In the genomic region with DNA sequence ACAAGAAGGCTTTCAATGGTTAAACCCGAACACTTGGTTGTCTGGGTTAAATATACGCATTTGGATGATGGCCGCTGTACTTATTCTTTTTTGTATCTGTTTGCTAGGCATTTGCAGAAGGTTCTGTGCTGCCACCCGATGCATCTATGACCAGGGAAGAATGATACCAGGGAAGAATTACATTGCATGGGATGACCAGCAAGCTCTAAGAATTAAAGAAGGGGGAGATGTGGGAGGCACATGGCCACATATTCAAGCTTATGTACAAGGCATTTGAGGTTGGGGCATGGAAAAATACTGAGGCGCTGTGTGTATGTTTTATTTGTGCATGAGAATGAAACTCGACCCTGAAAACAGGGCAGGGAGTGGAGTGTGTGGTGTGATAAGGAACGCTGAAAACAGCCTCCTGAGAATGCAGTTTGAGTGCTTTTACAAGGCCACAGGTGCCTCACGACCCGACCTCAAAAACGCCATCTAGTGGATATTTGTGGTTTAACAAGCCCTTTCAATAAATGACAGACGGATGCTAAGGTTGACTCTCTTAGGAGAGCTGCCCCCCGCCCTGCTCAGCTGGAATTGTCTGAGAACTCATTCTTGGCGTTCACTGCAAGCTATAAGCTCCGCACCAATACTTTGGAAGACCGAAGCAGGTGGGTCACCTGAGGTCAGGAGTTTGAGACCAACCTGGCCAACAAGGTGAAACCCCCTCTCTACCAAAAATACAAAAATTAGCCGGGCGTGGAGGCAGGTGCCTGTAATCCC, we compare ENCODE assay signal across 7 cellular contexts. TPM values are rescaled to one million over a fixed set of nuclear protein-coding genes. Genes with fewer than 3 reads are reported as not detected.
DNase-seq lines count a peak whose midpoint lies in the region; ATAC-seq and TF ChIP-seq lines count a peak whose summit lies in the region.
"Not testable (repeated sequence)": the region's sequence is repeated elsewhere in the genome, so short reads cannot be mapped to it uniquely, and the experiment has no call there.

No MANE protein-coding gene starts in this region.

- H3K4me3 ChIP-seq in fibroblast of the aortic adventitia (ENCODE audit: low read depth, low read length), result not testable (repeated sequence)

- H3K27ac ChIP-seq in RWPE1, result not testable (repeated sequence)

- CTCF ChIA-PET in RWPE1 (lab: Yijun Ruan, JAX), result interaction anchor here (0.5 to 1.3 kb wide), 13 partner anchors 11 to 532 kb away, joined by 3 to 8 read pairs (median 3); partner anchors contain the start of gene SENP2

- peak; percentile 82 for ATAC-seq in HG02798 (IDR thresholded peaks at IDR 0.05; ENCODE audit: poor library complexity, unreplicated experiment)
- peak in 1 of 2 donors; percentile 61 for ATAC-seq in natural killer cell treated with Interleukin-12 subunit alpha and Interleukin-12 subunit beta and Interleukin-15 and Interleukin-18, amount 100 ng/mL, for 72 hours

- POLR2A ChIA-PET in RWPE1 (lab: Yijun Ruan, JAX; ENCODE audit: low non-redundant PET), result interaction anchor here (1.4 kb wide), 1 partner anchor 76 kb away, joined by 4 read pairs; the partner anchor contains the start of gene TMEM41A

- peaks cover 10% of the 10 kb centered on the region for H3K36me3 Mint-ChIP-seq in natural killer cell treated with Interleukin-12 subunit alpha and Interleukin-12 subunit beta and Interleukin-15 and Interleukin-18, amount 100 ng/mL, for 72 hours

- TF ChIP-seq CTCF in GM12872 (IDR thresholded peaks at IDR 0.05; ENCODE audit: insufficient read depth, low read depth, low read length) (peak; percentile 60), RWPE1 (conservative IDR thresholded peaks at IDR 0.05; ENCODE audit: low read depth) (peak; percentile 78), fibroblast of the aortic adventitia (IDR thresholded peaks at IDR 0.05; ENCODE audit: insufficient read depth, low read length) (peak; percentile 55)

- not testable (repeated sequence) for H3K4me1 Mint-ChIP-seq in natural killer cell treated with Interleukin-12 subunit alpha and Interleukin-12 subunit beta and Interleukin-15 and Interleukin-18, amount 100 ng/mL, for 72 hours (ENCODE audit: low read depth in 2 of 2)

- H3K27me3 Mint-ChIP-seq in natural killer cell treated with Interleukin-12 subunit alpha and Interleukin-12 subunit beta and Interleukin-15 and Interleukin-18, amount 100 ng/mL, for 72 hours, result not testable (repeated sequence)

- H3K27ac Mint-ChIP-seq in natural killer cell treated with Interleukin-12 subunit alpha and Interleukin-12 subunit beta and Interleukin-15 and Interleukin-18, amount 100 ng/mL, for 72 hours, result not testable (repeated sequence)

- not testable (repeated sequence) for H3K9me3 Mint-ChIP-seq in natural killer cell treated with Interleukin-12 subunit alpha and Interleukin-12 subunit beta and Interleukin-15 and Interleukin-18, amount 100 ng/mL, for 72 hours

- peak; percentile 82 for DNase-seq in NCI-H1694 (lab: John Stamatoyannopoulos, UW)
- peak; percentile 20 for DNase-seq in RWPE1 (ENCODE audit: low spot score)
- peak; percentile 30 for DNase-seq in activated naive CD4-positive, alpha-beta T cell treated with Interleukin-2 at 50 U/mL for 16 hours
- DNase-seq in fibroblast of the aortic adventitia (ENCODE audit: low read depth), result peak; percentile 58
- DNase-seq in natural killer cell treated with Interleukin-12 subunit alpha and Interleukin-12 subunit beta and Interleukin-15 and Interleukin-18, amount 100 ng/mL, for 72 hours (ENCODE audit: low spot score), result peak; percentile 66

- not testable (repeated sequence) for H3K4me3 Mint-ChIP-seq in natural killer cell treated with Interleukin-12 subunit alpha and Interleukin-12 subunit beta and Interleukin-15 and Interleukin-18, amount 100 ng/mL, for 72 hours

RNA-seq across cellular contexts. Expression of gene SENP2, which starts 10.8 kb away (rescaled TPM):
- total RNA-seq in fibroblast of the aortic adventitia (ENCODE audit: low replicate concordance), result 34.8 and 39.6 TPM in 2 replicates
- total RNA-seq in natural killer cell treated with Interleukin-12 subunit alpha and Interleukin-12 subunit beta and Interleukin-15 and Interleukin-18, amount 100 ng/mL, for 72 hours, result 10 to 100 TPM; 41.2 to 47.1 TPM

RNA-seq across cellular contexts. Expression of gene LIPH, which starts 22.9 kb away (rescaled TPM):
- 0.08 and 0.36 TPM in 2 replicates for total RNA-seq in fibroblast of the aortic adventitia (ENCODE audit: low replicate concordance)
- total RNA-seq in natural killer cell treated with Interleukin-12 subunit alpha and Interleukin-12 subunit beta and Interleukin-15 and Interleukin-18, amount 100 ng/mL, for 72 hours, result not detected

Comparison
In these comparisons a context has a peak if more than half of its experiments do, and no peak if none do; other contexts are left out.
1. DNase-seq: peak in every context shown above with its lines; median percentile 82 in NCI-H1694; 66 in natural killer cell treated with Interleukin-12 subunit alpha and Interleukin-12 subunit beta and Interleukin-15 and Interleukin-18, amount 100 ng/mL, for 72 hours; 58 in fibroblast of the aortic adventitia; 30 in activated naive CD4-positive, alpha-beta T cell treated with Interleukin-2 at 50 U/mL for 16 hours; 20 in RWPE1.